ENCODE assay signal across 8 cellular contexts in the genomic region with DNA sequence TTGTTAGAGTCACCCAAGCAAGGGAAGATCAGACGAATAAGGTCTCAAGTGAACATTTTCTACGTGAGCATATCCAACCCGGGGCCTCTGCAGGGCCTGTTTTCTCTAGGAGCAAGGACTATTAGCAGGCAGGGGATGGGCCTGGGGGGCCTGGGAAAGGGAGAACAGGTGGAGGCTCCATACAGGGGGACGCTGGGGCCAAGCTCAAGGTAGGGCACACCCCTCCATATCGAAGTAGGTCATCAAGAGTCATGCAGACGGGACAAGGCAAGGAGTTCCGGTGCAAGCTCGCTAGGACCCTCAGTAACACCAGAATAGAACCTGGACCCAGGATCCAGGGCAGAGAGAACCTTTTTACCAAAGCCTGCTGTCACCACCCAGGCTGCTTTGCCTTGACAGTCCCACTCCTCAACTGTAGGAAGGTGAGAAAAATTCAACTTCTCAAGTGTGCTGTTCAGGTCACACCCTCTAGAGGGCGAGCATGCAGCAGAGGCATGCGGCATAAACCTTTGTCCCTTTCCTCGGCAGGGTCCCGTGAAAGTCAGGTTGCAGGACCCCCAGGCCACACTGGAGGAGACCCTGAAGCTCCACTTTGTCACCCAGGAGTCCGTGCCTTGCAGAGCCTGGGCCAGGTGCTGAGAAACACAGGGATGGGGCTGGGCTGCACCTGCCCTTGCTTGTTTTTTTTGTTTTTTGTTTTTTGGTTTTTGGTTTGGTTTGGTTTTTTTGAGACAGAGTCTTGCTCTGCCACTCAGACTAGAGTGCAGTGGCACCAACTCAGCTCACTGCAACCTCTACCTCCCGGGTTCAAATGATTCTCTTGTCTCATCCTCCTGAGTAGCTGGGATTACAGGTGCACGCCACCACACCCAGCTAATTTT. TPM values are rescaled to one million over a fixed set of nuclear protein-coding genes. Genes with fewer than 3 reads are reported as not detected.
DNase-seq lines count a peak whose midpoint lies in the region; ATAC-seq and TF ChIP-seq lines count a peak whose summit lies in the region.

No MANE protein-coding gene starts in this region.

- H3K27me3 ChIP-seq in adrenal gland = no peaks in the 10 kb centered on the region

- peaks cover 0 to 2% of the 10 kb centered on the region in 2 donors for H3K4me1 Mint-ChIP-seq in stimulated activated naive B cell treated with anti-CD40 and anti-IgM and Interleukin-4, amounts not matched to agents 10 μg/mL and 1 μg/mL and 100 μg/mL, for 72 hours

- intact Hi-C loops in adrenal gland (cut with DNase I) = no loop called here

- peaks cover 14 to 31% of the 10 kb centered on the region in 2 donors for H3K27me3 Mint-ChIP-seq in stimulated activated naive B cell treated with anti-CD40 and anti-IgM and Interleukin-4, amounts not matched to agents 10 μg/mL and 1 μg/mL and 100 μg/mL, for 72 hours

- H3K27ac ChIP-seq in adrenal gland = no peak overlapping the region

- in situ Hi-C loops in ACHN (cut with HindIII; ENCODE audit: low pct_ligation_motif_present, low pct_unique_long_range_greater_than_20kb, low sequenced_read_pairs) = no loop called here

- no peaks in the 10 kb centered on the region for H3K9me3 ChIP-seq in adrenal gland (replicated peaks in 1 of 3)

- H3K4me3 Mint-ChIP-seq in stimulated activated naive B cell treated with anti-CD40 and anti-IgM and Interleukin-4, amounts not matched to agents 10 μg/mL and 1 μg/mL and 100 μg/mL, for 72 hours = no peak overlapping the region

- no peak for TF ChIP-seq POLR2A in adrenal gland (IDR thresholded peaks at IDR 0.05)

- ATAC-seq in left lobe of liver = peak; percentile 85
- ATAC-seq in stimulated activated naive B cell treated with anti-CD40 and anti-IgM and Interleukin-4, amounts not matched to agents 10 μg/mL and 1 μg/mL and 100 μg/mL, for 72 hours (replicated peaks) = peak; percentile 63 to 79
- no peak for ATAC-seq in GM21526 (IDR thresholded peaks at IDR 0.05; ENCODE audit: low FRiP score, unreplicated experiment)
- no peak for ATAC-seq in omental fat pad (ENCODE audit: low FRiP score)

- DNase-seq in ACHN = peak; percentile 46
- DNase-seq in SK-N-DZ (ENCODE audit: low spot score) = peak; percentile 36
- DNase-seq in adrenal gland = peak in 4 of 7 donors; percentile 40 to 65 (median 55)
- DNase-seq in left lobe of liver (ENCODE audit: low spot score) = no peak
- no peak for DNase-seq in stimulated activated naive B cell treated with anti-CD40 and anti-IgM and Interleukin-4, amounts not matched to agents 10 μg/mL and 1 μg/mL and 100 μg/mL, for 72 hours
- no peak for DNase-seq in omental fat pad (ENCODE audit: low spot score)

- no peaks in the 10 kb centered on the region for H3K4me1 ChIP-seq in adrenal gland (replicated peaks in 1 of 2)

- H3K4me3 ChIP-seq in GM12875 (ENCODE audit: low read depth, low read length) (no peak overlapping the region), adrenal gland (no peak overlapping the region)

- no peaks in the 10 kb centered on the region for H3K36me3 ChIP-seq in adrenal gland (replicated peaks in 1 of 2)

- H3K27ac Mint-ChIP-seq in stimulated activated naive B cell treated with anti-CD40 and anti-IgM and Interleukin-4, amounts not matched to agents 10 μg/mL and 1 μg/mL and 100 μg/mL, for 72 hours = no peak overlapping the region

- peak; percentile 92 for TF ChIP-seq CTCF in GM12875 (IDR thresholded peaks at IDR 0.05; ENCODE audit: borderline replicate concordance, insufficient read depth, low read depth, low read length)
- peak in 4 of 6 experiments; percentile 53 to 75 (median 71) for TF ChIP-seq CTCF in adrenal gland (IDR thresholded peaks at IDR 0.05)
- TF ChIP-seq CTCF in omental fat pad (IDR thresholded peaks at IDR 0.05) = no peak

- 47 to 50% (median 48%) methylated on average over 15 of the region's 15 CpGs for WGBS in adrenal gland, 4 donors

- peaks cover 0 to 4% of the 10 kb centered on the region in 2 donors for H3K9me3 Mint-ChIP-seq in stimulated activated naive B cell treated with anti-CD40 and anti-IgM and Interleukin-4, amounts not matched to agents 10 μg/mL and 1 μg/mL and 100 μg/mL, for 72 hours

- H3K36me3 Mint-ChIP-seq in stimulated activated naive B cell treated with anti-CD40 and anti-IgM and Interleukin-4, amounts not matched to agents 10 μg/mL and 1 μg/mL and 100 μg/mL, for 72 hours = no peaks in the 10 kb centered on the region

RNA-seq across cellular contexts. Expression of gene APOBEC3B, which starts 8.6 kb away (rescaled TPM):
- polyA plus RNA-seq in SK-N-DZ (2014; cell fraction: cytosol; rRNA removed) = 0.08 and 0.81 TPM in 2 replicates
- not detected in 2 replicates for polyA plus RNA-seq in SK-N-DZ (2014; cell fraction: nucleus; rRNA removed)
- total RNA-seq in adrenal gland (1 to 10 TPM in 6 of 8 donors, under 1 TPM in 1, not detected in 1; 0.74 to 2.4 (median 1.5) TPM), left lobe of liver (0.93 TPM), omental fat pad (1 to 10 TPM in 2 of 4 donors, not detected in 2; 1.1 to 2.2 TPM)
- polyA plus RNA-seq in adrenal gland = 1 to 10 TPM in 2 of 3 donors, under 1 TPM in 1; 0.32 to 2.8 (median 1.0) TPM

RNA-seq across cellular contexts. Expression of gene APOBEC3A, which starts 16.1 kb away (rescaled TPM):
- not detected in 2 replicates for polyA plus RNA-seq in SK-N-DZ (2014; cell fraction: cytosol; rRNA removed)
- not detected in 2 replicates for polyA plus RNA-seq in SK-N-DZ (2014; cell fraction: nucleus; rRNA removed)
- total RNA-seq in adrenal gland (under 1 TPM in 4 of 8 donors, not detected in 4; 0.28 to 0.95 (median 0.54) TPM), left lobe of liver (0.98 TPM), omental fat pad (10 to 100 TPM in 1 of 4 donors, 1 to 10 TPM in 3; 2.7 to 47.4 (median 4.9) TPM)
- polyA plus RNA-seq in adrenal gland = under 1 TPM; 0.27 to 0.72 (median 0.48) TPM

RNA-seq across cellular contexts. Expression of gene APOBEC3C, which starts 40.5 kb away (rescaled TPM):
- polyA plus RNA-seq in SK-N-DZ (2014; cell fraction: cytosol; rRNA removed) = 0.55 and 2.0 TPM in 2 replicates
- polyA plus RNA-seq in SK-N-DZ (2014; cell fraction: nucleus; rRNA removed) = 0.21 and 1.4 TPM in 2 replicates
- 10 to 100 TPM; 31.0 to 88.2 (median 40.5) TPM for total RNA-seq in adrenal gland
- polyA plus RNA-seq in adrenal gland = 10 to 100 TPM; 38.5 to 62.0 (median 42.9) TPM
- total RNA-seq in left lobe of liver = 2.5 TPM
- 10 to 100 TPM in 1 of 4 donors, 1 to 10 TPM in 3; 5.8 to 11.0 (median 7.8) TPM for total RNA-seq in omental fat pad

RNA-seq across cellular contexts. Expression of gene APOBEC3D, which starts 47.4 kb away (rescaled TPM):
- polyA plus RNA-seq in SK-N-DZ (2014; cell fraction: cytosol; rRNA removed) = not detected in 2 replicates
- polyA plus RNA-seq in SK-N-DZ (2014; cell fraction: nucleus; rRNA removed) = 0.11 TPM in 1 of 2 replicates, not detected in the other
- 1 to 10 TPM; 1.8 to 7.9 (median 6.0) TPM for total RNA-seq in adrenal gland
- 1 to 10 TPM; 1.8 to 4.8 (median 2.0) TPM for polyA plus RNA-seq in adrenal gland
- total RNA-seq in left lobe of liver = 0.83 TPM
- total RNA-seq in omental fat pad = 1 to 10 TPM in 2 of 4 donors, under 1 TPM in 2; 0.65 to 6.3 (median 1.1) TPM

Comparison
In these comparisons a context has a peak if more than half of its experiments do, and no peak if none do; other contexts are left out.
1. DNase-seq: peak in ACHN (single experiment), SK-N-DZ (single experiment) and adrenal gland (4 of 7); none in left lobe of liver (single experiment), stimulated activated naive B cell treated with anti-CD40 and anti-IgM and Interleukin-4, amounts not matched to agents 10 μg/mL and 1 μg/mL and 100 μg/mL, for 72 hours (single experiment) and omental fat pad (single experiment).
2. CTCF ChIP-seq: peak in GM12875 (single experiment) and adrenal gland (4 of 6); none in omental fat pad (0 of 3).
3. ATAC-seq: peak in left lobe of liver (single experiment) and stimulated activated naive B cell treated with anti-CD40 and anti-IgM and Interleukin-4, amounts not matched to agents 10 μg/mL and 1 μg/mL and 100 μg/mL, for 72 hours (2 of 2); none in GM21526 (single experiment) and omental fat pad (single experiment).